8 cellular contexts compared by ENCODE assay signal in the genomic region with DNA sequence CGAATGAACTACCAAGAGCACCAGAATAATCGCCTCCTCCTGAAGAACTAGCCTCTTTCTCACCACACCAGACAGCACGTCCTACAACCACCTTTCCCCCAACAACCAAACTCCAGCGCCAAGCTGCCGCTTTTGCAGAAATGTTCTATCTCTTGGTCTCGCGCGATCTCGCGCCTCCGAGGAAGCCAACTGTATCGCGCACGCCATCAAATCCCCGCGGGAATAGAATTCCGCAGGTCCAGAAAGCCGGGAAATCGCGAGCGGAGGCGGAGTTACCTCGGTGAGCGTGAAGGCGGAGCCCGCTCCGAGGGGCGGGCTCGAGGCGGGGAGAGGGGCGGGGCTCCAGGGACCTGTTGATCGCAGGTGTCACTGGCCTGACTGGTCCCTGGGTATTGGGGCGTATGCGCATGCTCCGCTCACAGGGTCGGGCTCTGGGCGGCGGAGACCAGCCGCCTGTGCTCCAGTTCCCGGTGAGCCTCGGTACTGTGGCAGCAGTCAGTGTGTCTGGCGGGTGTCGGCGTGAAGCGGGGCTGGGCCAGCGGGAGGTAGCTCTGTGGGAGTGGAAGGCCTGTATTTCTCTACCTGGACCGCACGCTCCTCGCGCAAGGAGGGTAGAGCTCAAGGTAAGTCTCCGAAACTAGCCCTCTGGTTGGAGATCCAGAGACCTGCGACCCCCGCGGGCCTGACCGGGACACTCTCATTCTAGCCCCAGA. TPM values are rescaled to one million over a fixed set of nuclear protein-coding genes. Genes with fewer than 3 reads are reported as not detected.
DNase-seq lines count a peak whose midpoint lies in the region; ATAC-seq and TF ChIP-seq lines count a peak whose summit lies in the region.

USP53 (plus strand) TSS at position 463 of the 713 bp plus-strand sequence. CDS start 27,047 bp downstream, outside the sequence.

- DNase-seq in AG08396 (ENCODE audit: low spot score) (peak; percentile 91), NCI-H460 (ENCODE audit: extremely low read depth, low read depth) (peak; percentile 98), cerebellar nuclear complex (lab: John Stamatoyannopoulos, UW) (peak; percentile 84 to 91), iris pigment epithelial cell (ENCODE audit: low read depth) (peak; percentile 99), spleen (peak; percentile 99)
- peak; percentile 98 for DNase-seq in activated CD4-positive, alpha-beta T cell treated with anti-CD3 and anti-CD28 coated beads for 1 hour

- TF ChIP-seq CTCF in spleen (IDR thresholded peaks at IDR 0.05 in 8 of 11, conservative IDR thresholded peaks at IDR 0.05 in 3 of 11), result peak in 3 of 11 experiments; percentile 2 to 32 (median 5)

- peak; percentile 94 for ATAC-seq in GM19035 (IDR thresholded peaks at IDR 0.05; ENCODE audit: unreplicated experiment)
- ATAC-seq in HG03354 (IDR thresholded peaks at IDR 0.05; ENCODE audit: poor library complexity, severe bottlenecking, unreplicated experiment), result peak; percentile 89

- peak; percentile 28 to 89 (median 82) for TF ChIP-seq POLR2A in spleen (IDR thresholded peaks at IDR 0.05)

- H3K36me3 ChIP-seq in spleen, result peaks cover 0 to 1% (median 0%) of the 10 kb centered on the region in 6 donors

- WGBS in spleen, 5 donors, result 0 to 1% (median 0%) methylated on average over 43 to 55 of the region's 55 CpGs

- H3K4me1 ChIP-seq in spleen, result peaks cover 0 to 36% (median 15%) of the 10 kb centered on the region in 6 donors

- H3K27me3 ChIP-seq in spleen (replicated peaks in 1 of 7), result no peaks in the 10 kb centered on the region

- H3K9me3 ChIP-seq in spleen, result no peaks in the 10 kb centered on the region

- peak within 1 kb of the TSS; percentile 79 to 94 (median 90) for H3K27ac ChIP-seq in spleen

- intact Hi-C loops in spleen (cut with DNase I; ENCODE audit: low total_unique reads), result loop anchor here (5.0 to 10.0 kb wide), 2 partner anchors 90 to 168 kb away; a partner anchor contains a TSS

- H3K4me3 ChIP-seq in spleen, result peak within 1 kb of the TSS; percentile 61 to 82 (median 70)

RNA-seq across cellular contexts. Expression of gene USP53, which starts in this region (rescaled TPM):
- 24.1 and 31.1 TPM in 2 replicates for total RNA-seq in NCI-H460 (2014; rRNA removed; shearing (Covaris generic))
- polyA plus RNA-seq in NCI-H460 (2014; cell fraction: nucleus; rRNA removed), result 10.3 and 15.5 TPM in 2 replicates
- 10 to 100 TPM in 6 of 7 donors, 1 to 10 TPM in 1; 8.1 to 42.6 (median 22.7) TPM for total RNA-seq in spleen
- 1 to 10 TPM; 4.0 to 7.4 (median 5.8) TPM for polyA plus RNA-seq in spleen

Comparison
In these comparisons a context has a peak if more than half of its experiments do, and no peak if none do; other contexts are left out.
1. Peak in every context shown above with its lines: DNase-seq, ATAC-seq, H3K4me3 ChIP-seq and H3K27ac ChIP-seq.